In genomic region chr14:64654072-64654899, GRCh38 we compare ENCODE assay signal across 10 cellular contexts. TPM values are rescaled to one million over a fixed set of nuclear protein-coding genes. Genes with fewer than 3 reads are reported as not detected.
DNase-seq lines count a peak whose midpoint lies in the region; FAIRE-seq and TF ChIP-seq lines count a peak whose summit lies in the region.
"Had no signal": no experiment of that assay in that cellular context is flagged by ENCODE, and none has a peak within 500 bp of the region (broad histone marks: within the 10 kb centered on the region; RNA-seq: fewer than 3 reads in every experiment).

No MANE protein-coding gene starts in this region.

- H3K4me1 Mint-ChIP-seq in Caco-2 (ENCODE audit: low read depth, unreplicated experiment), result peaks cover 30% of the 10 kb centered on the region

- TF ChIP-seq CTCF in Caco-2 (IDR thresholded peaks at IDR 0.05; ENCODE audit: insufficient read depth in 1 of 2, low read depth in 1 of 2, low read length in 1 of 2, severe bottlenecking in 1 of 2, unreplicated experiment in 1 of 2) (no peak), brain microvascular endothelial cell (IDR thresholded peaks at IDR 0.05; ENCODE audit: low read depth, low read length, missing control alignments) (no peak)

- H3K9me3 ChIP-seq in Caco-2 (peaks cover 5% of the 10 kb centered on the region; the same call in 1 of the 2 replicates), SJCRH30 (replicated peaks) (no peaks in the 10 kb centered on the region)

- DNase-seq in Caco-2 (peak in 1 of 2 experiments; percentile 25), KBM-7 (peak; percentile 83), brain microvascular endothelial cell (peak; percentile 86), medulla oblongata (ENCODE audit: extremely low spot score) (peak; percentile 53), frontal cortex (ENCODE audit: low spot score in 2 of 2) (no peak), D341Med (ENCODE audit: low spot score) (no peak), SJCRH30 (no peak)
- no peak for DNase-seq in stimulated activated CD4-positive, alpha-beta T cell treated with anti-CD3 and anti-CD28 coated beads, Interleukin-4, amount 100 ng/mL, for 1 hour

- CTCF ChIA-PET in Caco-2 (lab: Charles Lee), result interaction anchor here (0.6 to 1.8 kb wide), 2 partner anchors 9 to 18 kb away, joined by 3 to 9 read pairs; no protein-coding TSS in a partner anchor

- in situ Hi-C loops in KBM-7 (cut with MboI; ENCODE audit: low pct_unique_long_range_greater_than_20kb, low sequenced_read_pairs), result no loop called here
- in situ Hi-C loops in brain microvascular endothelial cell (cut with HindIII; ENCODE audit: low pct_ligation_motif_present, low sequenced_read_pairs), result no loop called here

- H3K27ac ChIP-seq in brain microvascular endothelial cell (peak overlapping the region; percentile 81), SJCRH30 (no peak overlapping the region)

- no TSS peak for BruUV-seq in Caco-2 (replicated peaks; lab: Mats Ljungman, UMichigan)

- peak overlapping the region; percentile 2 for H3K4me3 Mint-ChIP-seq in Caco-2 (ENCODE audit: unreplicated experiment)
- H3K4me3 Mint-ChIP-seq: activated naive CD4-positive, alpha-beta T cell treated with anti-CD3 and anti-CD28 coated beads, Interleukin-2, amount 50 U/mL, for 24 hours; stimulated activated naive CD8-positive, alpha-beta T cell treated with anti-CD3 and anti-CD28 coated beads, Interleukin-15, Interleukin-2, amounts not matched to agents 100 ng/mL and 50 ng/mL, for 24 hours had no signal

- H3K27ac Mint-ChIP-seq in Caco-2 (ENCODE audit: unreplicated experiment), result peak overlapping the region; percentile 85
- H3K27ac Mint-ChIP-seq: activated naive CD4-positive, alpha-beta T cell treated with anti-CD3 and anti-CD28 coated beads, Interleukin-2, amount 50 U/mL, for 24 hours; stimulated activated naive CD8-positive, alpha-beta T cell treated with anti-CD3 and anti-CD28 coated beads, Interleukin-15, Interleukin-2, amounts not matched to agents 100 ng/mL and 50 ng/mL, for 24 hours had no signal

- H3K4me1 ChIP-seq in Caco-2, result peaks cover 25% of the 10 kb centered on the region
- peaks cover 7% of the 10 kb centered on the region; the same call in 1 of the 2 replicates for H3K4me1 ChIP-seq in SJCRH30

- POLR2A ChIA-PET in Caco-2 (lab: Charles Lee), result interaction anchor here (1.1 to 1.7 kb wide), 2 partner anchors 15 to 105 kb away, joined by 3 to 5 read pairs; no protein-coding TSS in a partner anchor

- H3K4me3 ChIP-seq in Caco-2 (ENCODE audit: low read depth, low read length) (no peak overlapping the region), brain microvascular endothelial cell (ENCODE audit: low read depth, low read length) (no peak overlapping the region), SJCRH30 (no peak overlapping the region)

- intact Hi-C loops in Caco-2 (cut with micrococcal nuclease; ENCODE audit: unreplicated experiment), result no loop called here

- FAIRE-seq in frontal cortex (lab: Jason Lieb, UNC), result no peak

- H3K36me3 ChIP-seq in Caco-2 (ENCODE audit: control insufficient read depth, insufficient read depth, low read length) (no peaks in the 10 kb centered on the region), brain microvascular endothelial cell (replicated peaks) (no peaks in the 10 kb centered on the region), SJCRH30 (no peaks in the 10 kb centered on the region)

- no peaks in the 10 kb centered on the region for H3K27me3 Mint-ChIP-seq in Caco-2 (ENCODE audit: insufficient read depth, unreplicated experiment)

- H3K27me3 ChIP-seq in Caco-2 (replicated peaks; ENCODE audit: control insufficient read depth, insufficient read depth, low read length) (no peaks in the 10 kb centered on the region), brain microvascular endothelial cell (replicated peaks) (no peaks in the 10 kb centered on the region), SJCRH30 (no peaks in the 10 kb centered on the region)

- no peaks in the 10 kb centered on the region for H3K9me3 Mint-ChIP-seq in Caco-2 (ENCODE audit: unreplicated experiment)
- H3K9me3 Mint-ChIP-seq: activated naive CD4-positive, alpha-beta T cell treated with anti-CD3 and anti-CD28 coated beads, Interleukin-2, amount 50 U/mL, for 24 hours; stimulated activated naive CD8-positive, alpha-beta T cell treated with anti-CD3 and anti-CD28 coated beads, Interleukin-15, Interleukin-2, amounts not matched to agents 100 ng/mL and 50 ng/mL, for 24 hours had no signal

- H3K36me3 Mint-ChIP-seq in Caco-2 (ENCODE audit: insufficient read depth, unreplicated experiment), result no peaks in the 10 kb centered on the region
- H3K36me3 Mint-ChIP-seq: activated naive CD4-positive, alpha-beta T cell treated with anti-CD3 and anti-CD28 coated beads, Interleukin-2, amount 50 U/mL, for 24 hours had no signal

RNA-seq across cellular contexts. Expression of gene PLEKHG3, which starts 49.9 kb away (rescaled TPM):
- total RNA-seq in Caco-2 (2022) (85.9 and 90.8 TPM in 2 replicates), frontal cortex (7.3 TPM)
- total RNA-seq in SJCRH30 (2014; rRNA removed; shearing (Covaris generic)), result 20.9 and 22.4 TPM in 2 replicates

Comparison
In these comparisons a context has a peak if more than half of its experiments do, and no peak if none do; other contexts are left out.
1. DNase-seq: peak in KBM-7 (single experiment), brain microvascular endothelial cell (single experiment) and medulla oblongata (single experiment); none in stimulated activated CD4-positive, alpha-beta T cell treated with anti-CD3 and anti-CD28 coated beads, Interleukin-4, amount 100 ng/mL, for 1 hour (single experiment), frontal cortex (0 of 2), D341Med (single experiment) and SJCRH30 (0 of 2).